17 cellular contexts compared by ENCODE assay signal in genomic region chr7:122550545-122550944, GRCh38.
DNase-seq lines count a peak whose midpoint lies in the region; ATAC-seq and TF ChIP-seq lines count a peak whose summit lies in the region.
"Had no signal": no experiment of that assay in that cellular context is flagged by ENCODE, and none has a peak within 500 bp of the region (broad histone marks: within the 10 kb centered on the region; RNA-seq: fewer than 3 reads in every experiment).

No MANE protein-coding gene starts in this region.

- H4K20me1 ChIP-seq in PC-3 (ENCODE audit: low read length) (no peaks in the 10 kb centered on the region), fibroblast of lung (ENCODE audit: control insufficient read depth, extremely low read depth, insufficient read depth, low read length) (no peaks in the 10 kb centered on the region)

- H3K36me3 ChIP-seq in PC-3 (ENCODE audit: low read depth, low read length) (no peaks in the 10 kb centered on the region), fibroblast of lung (ENCODE audit: control insufficient read depth, insufficient read depth, low read length) (no peaks in the 10 kb centered on the region)
- H3K36me3 ChIP-seq: upper lobe of left lung had no signal

- H3K27ac ChIP-seq in PC-3 (ENCODE audit: low read length) (no peak overlapping the region), fibroblast of lung (ENCODE audit: insufficient read depth, low read length) (no peak overlapping the region)
- H3K27ac ChIP-seq: KMS-11, upper lobe of left lung had no signal

- BruUV-seq in PC-3 (replicated peaks; lab: Mats Ljungman, UMichigan): no TSS peak

- no peaks in the 10 kb centered on the region for H3F3A ChIP-seq in PC-3 (ENCODE audit: low read length, unreplicated experiment)

- H3K9me3 Mint-ChIP-seq in natural killer cell: peaks cover 6 to 9% of the 10 kb centered on the region in 2 donors

- POLR2A ChIA-PET in PC-3 (lab: Charles Lee; ENCODE audit: unreplicated experiment): no interaction called here

- H2AFZ ChIP-seq in PC-3 (ENCODE audit: low read length) (no peak overlapping the region), fibroblast of lung (ENCODE audit: low read length) (no peak overlapping the region)

- CTCF ChIA-PET in PC-3 (lab: Charles Lee): interaction anchor here (0.5 to 0.7 kb wide), 2 partner anchors 129 to 351 kb away, joined by 3 to 4 read pairs; no protein-coding TSS in a partner anchor

- H3K4me2 ChIP-seq in PC-3 (ENCODE audit: low read length): no peak overlapping the region
- H3K4me2 ChIP-seq in fibroblast of lung (ENCODE audit: extremely low read depth, insufficient read depth, low read length): no peak overlapping the region
- H3K4me2 ChIP-seq: KMS-11 had no signal

- no peaks in the 10 kb centered on the region for H3K9me3 ChIP-seq in PC-3 (ENCODE audit: low read length)
- no peaks in the 10 kb centered on the region for H3K9me3 ChIP-seq in fibroblast of lung (ENCODE audit: control insufficient read depth, insufficient read depth, low read depth, low read length)
- H3K9me3 ChIP-seq: upper lobe of left lung had no signal

- H3K4me3 ChIP-seq in PC-3 (ENCODE audit: low read length) (no peak overlapping the region), fibroblast of lung (replicated peaks in 1 of 4; ENCODE audit: control extremely low read depth in 1 of 4, insufficient read depth in 1 of 4, low read depth in 3 of 4, low read length in 4 of 4) (no peak overlapping the region)
- H3K4me3 ChIP-seq: lung, upper lobe of left lung had no signal

- TF ChIP-seq CTCF in PC-3 (conservative IDR thresholded peaks at IDR 0.05; ENCODE audit: low read depth, low read length) (peak; percentile 32; the same call in 1 of the 2 replicates), fibroblast of lung (conservative IDR thresholded peaks at IDR 0.05 in 1 of 2, IDR thresholded peaks at IDR 0.05 in 1 of 2; ENCODE audit: low read depth in 1 of 2, low read length in 2 of 2) (peak in 1 of 2 donors; percentile 6), natural killer cell (IDR thresholded peaks at IDR 0.05) (no peak)

- intact Hi-C loops in PC-3 (cut with micrococcal nuclease) (loop anchor here (1.0 to 5.0 kb wide), 2 partner anchors 253 to 602 kb away; no protein-coding TSS in a partner anchor), natural killer cell (cut with micrococcal nuclease) (no loop called here)

- H3K9me2 ChIP-seq in PC-3 (replicated peaks; ENCODE audit: low read length): no peaks in the 10 kb centered on the region

- H3K27ac Mint-ChIP-seq in natural killer cell: no peak overlapping the region

- H3K27me3 ChIP-seq in PC-3 (ENCODE audit: low read length) (no peaks in the 10 kb centered on the region), fibroblast of lung (ENCODE audit: control insufficient read depth, insufficient read depth, low read length) (no peaks in the 10 kb centered on the region)
- H3K27me3 ChIP-seq: upper lobe of left lung had no signal

- H3K4me3 Mint-ChIP-seq in natural killer cell: no peak overlapping the region

- H3K27me3 Mint-ChIP-seq in natural killer cell (ENCODE audit: low read depth in 2 of 2): no peaks in the 10 kb centered on the region

- no peaks in the 10 kb centered on the region for H3K4me1 ChIP-seq in PC-3 (ENCODE audit: insufficient read depth, low read length)
- no peaks in the 10 kb centered on the region for H3K4me1 ChIP-seq in fibroblast of lung (ENCODE audit: control insufficient read depth, extremely low read depth, insufficient read depth, low read length)
- H3K4me1 ChIP-seq: upper lobe of left lung had no signal

- no peaks in the 10 kb centered on the region for H3K36me3 Mint-ChIP-seq in natural killer cell

- H3K79me2 ChIP-seq in PC-3 (ENCODE audit: low read length): no peaks in the 10 kb centered on the region
- no peaks in the 10 kb centered on the region for H3K79me2 ChIP-seq in fibroblast of lung (ENCODE audit: control insufficient read depth, insufficient read depth, low read length)

- H3K9ac ChIP-seq in PC-3 (ENCODE audit: low read length) (no peak overlapping the region), fibroblast of lung (ENCODE audit: insufficient read depth, low read length) (no peak overlapping the region)
- H3K9ac ChIP-seq: KMS-11 had no signal

- no peak for ATAC-seq in PC-3
- no peak for ATAC-seq in HG03378 (IDR thresholded peaks at IDR 0.05; ENCODE audit: unreplicated experiment)
- no peak for ATAC-seq in natural killer cell

- DNase-seq in NCI-H1694 treated with DMSO at 0.1 percent for 48 hours (lab: John Stamatoyannopoulos, UW) (peak; percentile 22), NCI-H1694 (lab: John Stamatoyannopoulos, UW) (no peak), PC-3 (peak; percentile 4), fibroblast of lung (ENCODE audit: low read depth in 2 of 2) (peak; percentile 4 to 27), pulmonary artery endothelial cell (ENCODE audit: low read depth, low spot score) (peak; percentile 27), NCI-H2196 (lab: John Stamatoyannopoulos, UW; ENCODE audit: unreplicated experiment) (no peak), natural killer cell (no peak)
- DNase-seq: activated CD4-positive, alpha-beta T cell treated with anti-CD3 and anti-CD28 coated beads for 4 hours; activated T-cell treated with anti-CD3 and anti-CD28 coated beads, Interleukin-2, amount 50 U/mL, for 48 hours; amniotic stem cell; effector CD4-positive, alpha-beta T cell; hippocampal formation; T-helper 1 cell; upper lobe of left lung had no signal

- no peaks in the 10 kb centered on the region for H3K4me1 Mint-ChIP-seq in natural killer cell

Comparison
In these comparisons a context has a peak if more than half of its experiments do, and no peak if none do; other contexts are left out.
1. DNase-seq: peak in NCI-H1694 treated with DMSO at 0.1 percent for 48 hours (single experiment), PC-3 (single experiment), fibroblast of lung (2 of 2) and pulmonary artery endothelial cell (single experiment); none in NCI-H1694 (single experiment), NCI-H2196 (single experiment) and natural killer cell (single experiment).